ENCODE assay signal across 1 cellular context in the genomic region with DNA sequence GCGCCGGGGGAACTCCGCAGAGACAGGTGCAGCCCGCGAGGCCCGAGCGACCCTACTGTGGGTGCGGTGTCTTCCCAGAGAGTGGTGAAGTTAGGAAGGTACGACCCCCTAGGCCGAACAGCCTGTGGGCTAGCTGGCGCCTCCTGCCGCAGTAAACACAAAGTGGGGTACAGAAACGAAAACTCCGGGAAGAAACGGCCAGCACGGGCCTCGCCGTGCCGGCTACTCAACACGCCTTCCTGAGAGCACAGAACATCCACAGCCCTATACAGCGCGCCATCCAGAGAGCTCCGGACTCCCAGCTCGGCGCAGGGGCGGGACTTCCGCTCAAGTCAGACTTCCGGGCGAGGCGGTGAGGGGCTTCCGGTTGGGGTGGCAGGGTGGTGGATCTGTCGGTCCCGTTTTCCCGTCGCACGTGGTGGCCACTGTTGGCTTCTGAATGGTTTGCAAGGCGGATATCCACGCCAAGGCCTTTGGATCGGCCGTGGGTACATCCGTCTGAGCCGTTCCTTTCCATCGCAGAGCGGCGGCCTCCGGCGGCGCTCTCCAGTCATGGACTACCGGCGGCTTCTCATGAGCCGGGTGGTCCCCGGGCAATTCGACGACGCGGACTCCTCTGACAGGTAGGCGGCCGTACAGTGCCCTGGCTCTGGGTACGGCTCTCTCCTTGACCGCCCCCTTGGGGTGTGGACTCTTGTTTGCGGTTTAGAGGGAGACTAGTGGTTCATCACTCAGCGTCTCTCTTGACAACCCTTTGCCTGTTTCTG.
TF ChIP-seq lines count a peak whose summit lies in the region.

Gene CAGE1, minus strand, starts transcription at position 292 of the 767 bp plus-strand sequence. CDS start 2,569 bp downstream, outside the sequence.
Gene RIOK1, plus strand, starts transcription at position 358 of the 767 bp plus-strand sequence. Its CDS starts 195 bp downstream, at position 553.

TF ChIP-seq in HEK293, 187 proteins besides CTCF, POLR2A, EP300 and RAD21 (continued from another document and continues in another):
- TF ChIP-seq, protein P1, sequence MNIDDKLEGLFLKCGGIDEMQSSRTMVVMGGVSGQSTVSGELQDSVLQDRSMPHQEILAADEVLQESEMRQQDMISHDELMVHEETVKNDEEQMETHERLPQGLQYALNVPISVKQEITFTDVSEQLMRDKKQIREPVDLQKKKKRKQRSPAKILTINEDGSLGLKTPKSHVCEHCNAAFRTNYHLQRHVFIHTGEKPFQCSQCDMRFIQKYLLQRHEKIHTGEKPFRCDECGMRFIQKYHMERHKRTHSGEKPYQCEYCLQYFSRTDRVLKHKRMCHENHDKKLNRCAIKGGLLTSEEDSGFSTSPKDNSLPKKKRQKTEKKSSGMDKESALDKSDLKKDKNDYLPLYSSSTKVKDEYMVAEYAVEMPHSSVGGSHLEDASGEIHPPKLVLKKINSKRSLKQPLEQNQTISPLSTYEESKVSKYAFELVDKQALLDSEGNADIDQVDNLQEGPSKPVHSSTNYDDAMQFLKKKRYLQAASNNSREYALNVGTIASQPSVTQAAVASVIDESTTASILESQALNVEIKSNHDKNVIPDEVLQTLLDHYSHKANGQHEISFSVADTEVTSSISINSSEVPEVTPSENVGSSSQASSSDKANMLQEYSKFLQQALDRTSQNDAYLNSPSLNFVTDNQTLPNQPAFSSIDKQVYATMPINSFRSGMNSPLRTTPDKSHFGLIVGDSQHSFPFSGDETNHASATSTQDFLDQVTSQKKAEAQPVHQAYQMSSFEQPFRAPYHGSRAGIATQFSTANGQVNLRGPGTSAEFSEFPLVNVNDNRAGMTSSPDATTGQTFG (tag by site-specific recombination; IDR thresholded peaks at IDR 0.05; ENCODE audit: borderline replicate concordance): no peak
- peak; percentile 55 for TF ChIP-seq KLF9 (tag by site-specific recombination; IDR thresholded peaks at IDR 0.05; ENCODE audit: low read depth)
- no peak for TF ChIP-seq EGR2 (tag by site-specific recombination; IDR thresholded peaks at IDR 0.05; ENCODE audit: low read depth)
- peak; percentile 65; the same call in 1 of the 2 replicates for TF ChIP-seq TRIM28 (IDR thresholded peaks at IDR 0.05; ENCODE audit: borderline replicate concordance, low read length)
- peak; percentile 50; the same call in 1 of the 2 replicates for TF ChIP-seq ELK4 (IDR thresholded peaks at IDR 0.05; ENCODE audit: borderline replicate concordance, low read depth, low read length)
- peak; percentile 71 for TF ChIP-seq ZIC2 (tag by site-specific recombination; IDR thresholded peaks at IDR 0.05)
- peak; percentile 82 for TF ChIP-seq ZNF335 (tag by site-specific recombination; conservative IDR thresholded peaks at IDR 0.05)
- no peak for TF ChIP-seq ZNF596 (tag by site-specific recombination; IDR thresholded peaks at IDR 0.05)
- TF ChIP-seq, protein P2, sequence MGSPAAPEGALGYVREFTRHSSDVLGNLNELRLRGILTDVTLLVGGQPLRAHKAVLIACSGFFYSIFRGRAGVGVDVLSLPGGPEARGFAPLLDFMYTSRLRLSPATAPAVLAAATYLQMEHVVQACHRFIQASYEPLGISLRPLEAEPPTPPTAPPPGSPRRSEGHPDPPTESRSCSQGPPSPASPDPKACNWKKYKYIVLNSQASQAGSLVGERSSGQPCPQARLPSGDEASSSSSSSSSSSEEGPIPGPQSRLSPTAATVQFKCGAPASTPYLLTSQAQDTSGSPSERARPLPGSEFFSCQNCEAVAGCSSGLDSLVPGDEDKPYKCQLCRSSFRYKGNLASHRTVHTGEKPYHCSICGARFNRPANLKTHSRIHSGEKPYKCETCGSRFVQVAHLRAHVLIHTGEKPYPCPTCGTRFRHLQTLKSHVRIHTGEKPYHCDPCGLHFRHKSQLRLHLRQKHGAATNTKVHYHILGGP (tag by site-specific recombination; IDR thresholded peaks at IDR 0.05): no peak
- TF ChIP-seq OVOL3 (tag by site-specific recombination; IDR thresholded peaks at IDR 0.05): no peak
- TF ChIP-seq ZFHX2 (tag by site-specific recombination; conservative IDR thresholded peaks at IDR 0.05): 0 out of 2 replicates have a peak, but pooled peaks have one; percentile 5
- TF ChIP-seq ZNF777 (tag by site-specific recombination; IDR thresholded peaks at IDR 0.05; ENCODE audit: borderline replicate concordance): peak; percentile 92
- TF ChIP-seq ZNF621 (tag by site-specific recombination; IDR thresholded peaks at IDR 0.05): no peak
- no peak for TF ChIP-seq ZNF645 (tag by site-specific recombination; IDR thresholded peaks at IDR 0.05)
- TF ChIP-seq ZBTB7A (tag by site-specific recombination; IDR thresholded peaks at IDR 0.05; ENCODE audit: low read depth): no peak
- peak; percentile 85 for TF ChIP-seq SP2 (tag by site-specific recombination; IDR thresholded peaks at IDR 0.05)
- TF ChIP-seq ZFP3 (tag by site-specific recombination; IDR thresholded peaks at IDR 0.05; ENCODE audit: low read depth): no peak
- peak; percentile 50; the same call in 1 of the 2 replicates for TF ChIP-seq ZNF610 (tag by site-specific recombination; IDR thresholded peaks at IDR 0.05; ENCODE audit: borderline replicate concordance)
- no peak for TF ChIP-seq BCL11B (tag by site-specific recombination; IDR thresholded peaks at IDR 0.05; ENCODE audit: low read depth)
- TF ChIP-seq SETDB1 (IDR thresholded peaks at IDR 0.05; ENCODE audit: insufficient read length, low read length): no peak
- peak; percentile 77 for TF ChIP-seq SP7 (tag by site-specific recombination; IDR thresholded peaks at IDR 0.05)
- TF ChIP-seq, protein P3, sequence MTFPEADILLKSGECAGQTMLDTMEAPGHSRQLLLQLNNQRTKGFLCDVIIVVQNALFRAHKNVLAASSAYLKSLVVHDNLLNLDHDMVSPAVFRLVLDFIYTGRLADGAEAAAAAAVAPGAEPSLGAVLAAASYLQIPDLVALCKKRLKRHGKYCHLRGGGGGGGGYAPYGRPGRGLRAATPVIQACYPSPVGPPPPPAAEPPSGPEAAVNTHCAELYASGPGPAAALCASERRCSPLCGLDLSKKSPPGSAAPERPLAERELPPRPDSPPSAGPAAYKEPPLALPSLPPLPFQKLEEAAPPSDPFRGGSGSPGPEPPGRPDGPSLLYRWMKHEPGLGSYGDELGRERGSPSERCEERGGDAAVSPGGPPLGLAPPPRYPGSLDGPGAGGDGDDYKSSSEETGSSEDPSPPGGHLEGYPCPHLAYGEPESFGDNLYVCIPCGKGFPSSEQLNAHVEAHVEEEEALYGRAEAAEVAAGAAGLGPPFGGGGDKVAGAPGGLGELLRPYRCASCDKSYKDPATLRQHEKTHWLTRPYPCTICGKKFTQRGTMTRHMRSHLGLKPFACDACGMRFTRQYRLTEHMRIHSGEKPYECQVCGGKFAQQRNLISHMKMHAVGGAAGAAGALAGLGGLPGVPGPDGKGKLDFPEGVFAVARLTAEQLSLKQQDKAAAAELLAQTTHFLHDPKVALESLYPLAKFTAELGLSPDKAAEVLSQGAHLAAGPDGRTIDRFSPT (tag by site-specific recombination; IDR thresholded peaks at IDR 0.05): no peak
- peak; percentile 74 for TF ChIP-seq GLIS2 (tag by site-specific recombination; IDR thresholded peaks at IDR 0.05)
- TF ChIP-seq BCL11A (tag by site-specific recombination; IDR thresholded peaks at IDR 0.05; ENCODE audit: low read depth): no peak
- TF ChIP-seq ZFP69B (tag by site-specific recombination; IDR thresholded peaks at IDR 0.05): peak; percentile 72
- no peak for TF ChIP-seq PRDM1 (tag by site-specific recombination; IDR thresholded peaks at IDR 0.05)
- TF ChIP-seq, protein P4, sequence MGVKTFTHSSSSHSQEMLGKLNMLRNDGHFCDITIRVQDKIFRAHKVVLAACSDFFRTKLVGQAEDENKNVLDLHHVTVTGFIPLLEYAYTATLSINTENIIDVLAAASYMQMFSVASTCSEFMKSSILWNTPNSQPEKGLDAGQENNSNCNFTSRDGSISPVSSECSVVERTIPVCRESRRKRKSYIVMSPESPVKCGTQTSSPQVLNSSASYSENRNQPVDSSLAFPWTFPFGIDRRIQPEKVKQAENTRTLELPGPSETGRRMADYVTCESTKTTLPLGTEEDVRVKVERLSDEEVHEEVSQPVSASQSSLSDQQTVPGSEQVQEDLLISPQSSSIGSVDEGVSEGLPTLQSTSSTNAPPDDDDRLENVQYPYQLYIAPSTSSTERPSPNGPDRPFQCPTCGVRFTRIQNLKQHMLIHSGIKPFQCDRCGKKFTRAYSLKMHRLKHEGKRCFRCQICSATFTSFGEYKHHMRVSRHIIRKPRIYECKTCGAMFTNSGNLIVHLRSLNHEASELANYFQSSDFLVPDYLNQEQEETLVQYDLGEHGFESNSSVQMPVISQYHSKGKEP (tag by site-specific recombination; IDR thresholded peaks at IDR 0.05): no peak
- TF ChIP-seq, protein P5, sequence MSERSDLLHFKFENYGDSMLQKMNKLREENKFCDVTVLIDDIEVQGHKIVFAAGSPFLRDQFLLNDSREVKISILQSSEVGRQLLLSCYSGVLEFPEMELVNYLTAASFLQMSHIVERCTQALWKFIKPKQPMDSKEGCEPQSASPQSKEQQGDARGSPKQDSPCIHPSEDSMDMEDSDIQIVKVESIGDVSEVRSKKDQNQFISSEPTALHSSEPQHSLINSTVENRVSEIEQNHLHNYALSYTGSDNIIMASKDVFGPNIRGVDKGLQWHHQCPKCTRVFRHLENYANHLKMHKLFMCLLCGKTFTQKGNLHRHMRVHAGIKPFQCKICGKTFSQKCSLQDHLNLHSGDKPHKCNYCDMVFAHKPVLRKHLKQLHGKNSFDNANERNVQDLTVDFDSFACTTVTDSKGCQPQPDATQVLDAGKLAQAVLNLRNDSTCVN (tag by site-specific recombination; optimal IDR thresholded peaks at IDR 0.05): peak; percentile 62
- TF ChIP-seq YY1 (tag by site-specific recombination; IDR thresholded peaks at IDR 0.05): no peak
- TF ChIP-seq ZNF529 (tag by site-specific recombination; IDR thresholded peaks at IDR 0.05; ENCODE audit: insufficient replicate concordance): no peak
- no peak for TF ChIP-seq ZSCAN23 (tag by site-specific recombination; IDR thresholded peaks at IDR 0.05)
- no peak for TF ChIP-seq ZNF426 (tag by site-specific recombination; IDR thresholded peaks at IDR 0.05)
- peak; percentile 49; the same call in 1 of the 2 replicates for TF ChIP-seq ZSCAN30 (tag by site-specific recombination; IDR thresholded peaks at IDR 0.05)
- no peak for TF ChIP-seq ZNF404 (tag by site-specific recombination; IDR thresholded peaks at IDR 0.05)
- TF ChIP-seq ZNF157 (tag by site-specific recombination; IDR thresholded peaks at IDR 0.05): no peak
- TF ChIP-seq ZNF555 (tag by site-specific recombination; conservative IDR thresholded peaks at IDR 0.05): no peak
- TF ChIP-seq ZNF521 (tag by site-specific recombination; IDR thresholded peaks at IDR 0.05): no peak
- TF ChIP-seq, protein P6, sequence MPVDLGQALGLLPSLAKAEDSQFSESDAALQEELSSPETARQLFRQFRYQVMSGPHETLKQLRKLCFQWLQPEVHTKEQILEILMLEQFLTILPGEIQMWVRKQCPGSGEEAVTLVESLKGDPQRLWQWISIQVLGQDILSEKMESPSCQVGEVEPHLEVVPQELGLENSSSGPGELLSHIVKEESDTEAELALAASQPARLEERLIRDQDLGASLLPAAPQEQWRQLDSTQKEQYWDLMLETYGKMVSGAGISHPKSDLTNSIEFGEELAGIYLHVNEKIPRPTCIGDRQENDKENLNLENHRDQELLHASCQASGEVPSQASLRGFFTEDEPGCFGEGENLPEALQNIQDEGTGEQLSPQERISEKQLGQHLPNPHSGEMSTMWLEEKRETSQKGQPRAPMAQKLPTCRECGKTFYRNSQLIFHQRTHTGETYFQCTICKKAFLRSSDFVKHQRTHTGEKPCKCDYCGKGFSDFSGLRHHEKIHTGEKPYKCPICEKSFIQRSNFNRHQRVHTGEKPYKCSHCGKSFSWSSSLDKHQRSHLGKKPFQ (tag by site-specific recombination; IDR thresholded peaks at IDR 0.05): no peak
- TF ChIP-seq REPIN1 (tag by site-specific recombination; IDR thresholded peaks at IDR 0.05; ENCODE audit: low read depth): no peak
- TF ChIP-seq GFI1B (tag by site-specific recombination; IDR thresholded peaks at IDR 0.05): no peak
- peak; percentile 67 for TF ChIP-seq SP3 (tag by site-specific recombination; IDR thresholded peaks at IDR 0.05)
- no peak; the same call in 1 of the 2 replicates for TF ChIP-seq TSHZ1 (tag by site-specific recombination; IDR thresholded peaks at IDR 0.05; ENCODE audit: borderline replicate concordance)
